ENCODE assay signal across 8 cellular contexts in genomic region chr4:6953751-6954380, GRCh38. TPM values are rescaled to one million over a fixed set of nuclear protein-coding genes. Genes with fewer than 3 reads are reported as not detected.
DNase-seq lines count a peak whose midpoint lies in the region; ATAC-seq and TF ChIP-seq lines count a peak whose summit lies in the region.

No MANE protein-coding gene starts in this region.

- H3K27ac ChIP-seq in brain microvascular endothelial cell (no peak overlapping the region), hepatocyte (peak overlapping the region; percentile 93), skeletal muscle tissue (ENCODE audit: low read depth, low read length) (no peak overlapping the region)

- H3K9me3 Mint-ChIP-seq in activated naive CD4-positive, alpha-beta T cell treated with anti-CD3 and anti-CD28 coated beads, Interleukin-2, amount 50 U/mL, for 72 hours: no peaks in the 10 kb centered on the region

- H3K27me3 ChIP-seq in brain microvascular endothelial cell (replicated peaks) (no peaks in the 10 kb centered on the region), hepatocyte (no peaks in the 10 kb centered on the region), skeletal muscle tissue (ENCODE audit: control insufficient read depth in 3 of 3, insufficient read depth in 3 of 3, low read length in 3 of 3) (no peaks in the 10 kb centered on the region)

- H3K4me3 ChIP-seq in brain microvascular endothelial cell (ENCODE audit: low read depth, low read length) (no peak overlapping the region), hepatocyte (no peak overlapping the region), skeletal muscle tissue (ENCODE audit: low read length in 3 of 3) (peak overlapping the region; percentile 49 to 54 (median 54))

- H3K9me2 ChIP-seq in hepatocyte (replicated peaks; ENCODE audit: insufficient read depth): no peaks in the 10 kb centered on the region

- DNase-seq in ELF-1 (ENCODE audit: low read depth, low spot score) (peak; percentile 88), brain microvascular endothelial cell (peak; percentile 76), hepatocyte (ENCODE audit: low spot score) (peak; percentile 75), RPMI8226 (no peak)
- DNase-seq in activated naive CD4-positive, alpha-beta T cell treated with anti-CD3 and anti-CD28 coated beads, Interleukin-2, amount 50 U/mL, for 72 hours (ENCODE audit: low spot score in 2 of 2): no peak

- peak overlapping the region; percentile 67 for H3K4me2 ChIP-seq in hepatocyte

- ATAC-seq in HG02870 (IDR thresholded peaks at IDR 0.05; ENCODE audit: unreplicated experiment): no peak
- ATAC-seq in activated naive CD4-positive, alpha-beta T cell treated with anti-CD3 and anti-CD28 coated beads, Interleukin-2, amount 50 U/mL, for 72 hours: no peak
- no peak for ATAC-seq in GM21723 (IDR thresholded peaks at IDR 0.05; ENCODE audit: unreplicated experiment)

- H3K27ac Mint-ChIP-seq in activated naive CD4-positive, alpha-beta T cell treated with anti-CD3 and anti-CD28 coated beads, Interleukin-2, amount 50 U/mL, for 72 hours: no peak overlapping the region

- H3K9me3 ChIP-seq in hepatocyte (ENCODE audit: low read depth) (no peaks in the 10 kb centered on the region), skeletal muscle tissue (ENCODE audit: control insufficient read depth in 3 of 3, low read length in 3 of 3) (no peaks in the 10 kb centered on the region)

- 67% methylated on average over 27 of the region's 35 CpGs for WGBS in hepatocyte (ENCODE audit: low lambda C conversion rate, missing lambda C conversion rate)

- H3K4me1 ChIP-seq in hepatocyte (ENCODE audit: insufficient read depth) (peaks cover 35% of the 10 kb centered on the region), skeletal muscle tissue (ENCODE audit: control insufficient read depth in 3 of 3, insufficient read depth in 3 of 3, low read length in 3 of 3) (peaks cover 3 to 7% (median 4%) of the 10 kb centered on the region in 3 donors)

- peaks cover 3% of the 10 kb centered on the region for H4K20me1 ChIP-seq in hepatocyte (ENCODE audit: insufficient read depth, poor library complexity, severe bottlenecking)

- no peak for TF ChIP-seq CTCF in brain microvascular endothelial cell (IDR thresholded peaks at IDR 0.05; ENCODE audit: low read depth, low read length, missing control alignments)
- TF ChIP-seq CTCF in hepatocyte (IDR thresholded peaks at IDR 0.05; ENCODE audit: poor library complexity): no peak

- no peaks in the 10 kb centered on the region for H3K36me3 Mint-ChIP-seq in activated naive CD4-positive, alpha-beta T cell treated with anti-CD3 and anti-CD28 coated beads, Interleukin-2, amount 50 U/mL, for 72 hours

- no peak overlapping the region for H2AFZ ChIP-seq in hepatocyte

- H3K79me2 ChIP-seq in hepatocyte: peaks cover 93% of the 10 kb centered on the region

- in situ Hi-C loops in brain microvascular endothelial cell (cut with HindIII; ENCODE audit: low pct_ligation_motif_present, low sequenced_read_pairs): no loop called here

- H3K9ac ChIP-seq in skeletal muscle tissue (ENCODE audit: low read depth in 1 of 3, low read length in 3 of 3): peak overlapping the region; percentile 40 to 70 (median 51)

- H3K36me3 ChIP-seq in brain microvascular endothelial cell (replicated peaks): no peaks in the 10 kb centered on the region
- no peaks in the 10 kb centered on the region for H3K36me3 ChIP-seq in hepatocyte (replicated peaks; ENCODE audit: insufficient read depth, low read depth)
- peaks cover 0 to 2% (median 0%) of the 10 kb centered on the region in 3 donors for H3K36me3 ChIP-seq in skeletal muscle tissue (ENCODE audit: control insufficient read depth in 3 of 3, insufficient read depth in 3 of 3, low read length in 3 of 3)

RNA-seq across cellular contexts. Expression of gene TBC1D14, which starts 44.2 kb away (rescaled TPM):
- total RNA-seq in hepatocyte (46.1 and 50.8 TPM in 2 replicates), skeletal muscle tissue (40.2 TPM)
- polyA plus RNA-seq in hepatocyte: 26.5 and 33.6 TPM in 2 replicates
- total RNA-seq in activated naive CD4-positive, alpha-beta T cell treated with anti-CD3 and anti-CD28 coated beads, Interleukin-2, amount 50 U/mL, for 72 hours: 10 to 100 TPM; 21.3 to 38.2 TPM

Comparison
In these comparisons a context has a peak if more than half of its experiments do, and no peak if none do; other contexts are left out.
1. DNase-seq: peak in ELF-1 (single experiment), brain microvascular endothelial cell (single experiment) and hepatocyte (single experiment); none in activated naive CD4-positive, alpha-beta T cell treated with anti-CD3 and anti-CD28 coated beads, Interleukin-2, amount 50 U/mL, for 72 hours (0 of 2) and RPMI8226 (single experiment).
2. H3K4me3 ChIP-seq: peak in skeletal muscle tissue (3 of 3); none in brain microvascular endothelial cell (single experiment) and hepatocyte (single experiment).